In genomic region chr1:110011527-110012041, GRCh38 we compare ENCODE assay signal across 9 cellular contexts. TPM values are rescaled to one million over a fixed set of nuclear protein-coding genes. Genes with fewer than 3 reads are reported as not detected.
DNase-seq lines count a peak whose midpoint lies in the region; ATAC-seq and TF ChIP-seq lines count a peak whose summit lies in the region.
"Had no signal": no experiment of that assay in that cellular context is flagged by ENCODE, and none has a peak within 500 bp of the region (broad histone marks: within the 10 kb centered on the region; RNA-seq: fewer than 3 reads in every experiment).

No MANE protein-coding gene starts in this region.

- no peak overlapping the region for H4K5ac ChIP-seq in IMR-90 (ENCODE audit: low read depth, low read length)

- peaks cover 11% of the 10 kb centered on the region; the same call in 1 of the 2 replicates for H3F3A ChIP-seq in GM23248 (ENCODE audit: insufficient read depth)

- H3K27ac ChIP-seq in GM23248 (no peak overlapping the region), IMR-90 (ENCODE audit: insufficient read depth, low read length) (no peak overlapping the region)

- peaks cover 8% of the 10 kb centered on the region for H3K9me1 ChIP-seq in IMR-90 (ENCODE audit: insufficient read depth, low read length)

- TF ChIP-seq RAD21 in IMR-90 (IDR thresholded peaks at IDR 0.05; ENCODE audit: low read length) = peak; percentile 73

- no peak overlapping the region for H2BK15ac ChIP-seq in IMR-90 (ENCODE audit: low read depth, low read length)

- no peak overlapping the region for H4K8ac ChIP-seq in IMR-90 (ENCODE audit: low read depth in 2 of 2, low read length in 2 of 2)

- H3K9me3 ChIP-seq in GM23248 (ENCODE audit: low read depth) (no peaks in the 10 kb centered on the region), IMR-90 (ENCODE audit: control insufficient read depth, insufficient read depth, low read length) (no peaks in the 10 kb centered on the region)

- H3K14ac ChIP-seq in IMR-90 (replicated peaks; ENCODE audit: low read depth, low read length) = no peak overlapping the region

- no peak overlapping the region for H4K91ac ChIP-seq in IMR-90 (ENCODE audit: insufficient read depth, low read depth, low read length)

- no peak overlapping the region for H3K18ac ChIP-seq in IMR-90 (ENCODE audit: low read depth, low read length)

- no peak overlapping the region for H3K4ac ChIP-seq in IMR-90 (ENCODE audit: low read depth, low read length)

- no peak overlapping the region for H3K23ac ChIP-seq in IMR-90 (ENCODE audit: low read depth, low read length)

- intact Hi-C loops in IMR-90 (cut with micrococcal nuclease) (loop anchor here (1.0 kb wide), 1 partner anchor 234 kb away; no protein-coding TSS in a partner anchor), posterior cingulate gyrus (cut with DNase I) (no loop called here)

- H3K4me1 ChIP-seq in GM23248 (ENCODE audit: insufficient read depth) (no peaks in the 10 kb centered on the region), IMR-90 (ENCODE audit: control insufficient read depth, insufficient read depth, low read length) (peaks cover 7% of the 10 kb centered on the region)

- H3K9me3 Mint-ChIP-seq in T-helper 1 cell treated with Interleukin-12 subunit alpha and Interleukin-12 subunit beta and Interleukin-4 antibody, amounts not matched to agents 30 μg/mL and 1 μg/mL, for 36 hours = no peaks in the 10 kb centered on the region
- H3K9me3 Mint-ChIP-seq in nephron progenitor cell = no peaks in the 10 kb centered on the region

- 77 to 80% methylated on average over 2 of the region's 2 CpGs for WGBS in GM23248 (ENCODE audit: low coverage in 1 of 2, low lambda C conversion rate in 2 of 2, missing lambda C conversion rate in 2 of 2), 2 experiments
- no CpG with 5 or more reads among the region's 2 CpGs for WGBS in IMR-90 (ENCODE audit: extremely low coverage in 2 of 2, insufficient read length in 1 of 2), 2 experiments

- H3K4me3 ChIP-seq in GM23248 = no peak overlapping the region
- H3K4me3 ChIP-seq in IMR-90 (ENCODE audit: insufficient read depth, low read depth, low read length) = no peak overlapping the region
- H3K4me3 ChIP-seq in epithelial cell of proximal tubule (ENCODE audit: low read depth, low read length) = no peak overlapping the region

- H2AK5ac ChIP-seq in IMR-90 (ENCODE audit: low read depth, low read length) = no peak overlapping the region

- peak; percentile 66 for TF ChIP-seq CTCF in IMR-90 (conservative IDR thresholded peaks at IDR 0.05; ENCODE audit: low read depth, low read length)
- peak; percentile 71 for TF ChIP-seq CTCF in epithelial cell of proximal tubule (conservative IDR thresholded peaks at IDR 0.05; ENCODE audit: low read depth, low read length)
- peak; percentile 50 for TF ChIP-seq CTCF in nephron progenitor cell (IDR thresholded peaks at IDR 0.05)

- BruUV-seq in IMR-90 (replicated peaks; lab: Mats Ljungman, UMichigan) = no TSS peak

- H3K27ac Mint-ChIP-seq in T-helper 1 cell treated with Interleukin-12 subunit alpha and Interleukin-12 subunit beta and Interleukin-4 antibody, amounts not matched to agents 30 μg/mL and 1 μg/mL, for 36 hours = peak overlapping the region; percentile 8
- no peak overlapping the region for H3K27ac Mint-ChIP-seq in nephron progenitor cell

- H3K79me2 ChIP-seq in GM23248 (ENCODE audit: insufficient read depth) = peaks cover 57% of the 10 kb centered on the region

- H2AK9ac ChIP-seq in IMR-90 (replicated peaks; ENCODE audit: low read depth, low read length, poor library complexity) = no peak overlapping the region

- H3K9ac ChIP-seq in GM23248 = no peak overlapping the region
- H3K9ac ChIP-seq in IMR-90 (ENCODE audit: low read depth, low read length) = no peak overlapping the region

- peak; percentile 49 for DNase-seq in ACHN
- peak; percentile 14 for DNase-seq in GDM1 (lab: John Stamatoyannopoulos, UW)
- peak; percentile 71 for DNase-seq in GM23248
- peak; percentile 73 for DNase-seq in IMR-90
- DNase-seq in epithelial cell of proximal tubule (ENCODE audit: low read depth) = no peak
- DNase-seq in nephron progenitor cell = peak; percentile 13
- DNase-seq in posterior cingulate gyrus = no peak

- no peak overlapping the region for H3K4me2 ChIP-seq in GM23248 (ENCODE audit: unreplicated experiment)
- no peak overlapping the region for H3K4me2 ChIP-seq in IMR-90 (ENCODE audit: low read depth, low read length)

- CTCF ChIA-PET in IMR-90 (lab: Yijun Ruan, JAX) = interaction anchor here (0.9 to 2.3 kb wide), 7 partner anchors 11 to 372 kb away, joined by 3 to 16 read pairs (median 3); partner anchors contain the start of gene AHCYL1

- peaks cover 71% of the 10 kb centered on the region for H3K36me3 ChIP-seq in GM23248 (ENCODE audit: low read depth)
- peaks cover 39% of the 10 kb centered on the region for H3K36me3 ChIP-seq in IMR-90 (ENCODE audit: control insufficient read depth, insufficient read depth, low read length)

- no peaks in the 10 kb centered on the region for H3K27me3 Mint-ChIP-seq in T-helper 1 cell treated with Interleukin-12 subunit alpha and Interleukin-12 subunit beta and Interleukin-4 antibody, amounts not matched to agents 30 μg/mL and 1 μg/mL, for 36 hours (ENCODE audit: low read depth)
- H3K27me3 Mint-ChIP-seq in nephron progenitor cell (ENCODE audit: low read depth, poor library complexity) = no peaks in the 10 kb centered on the region

- H3K27me3 ChIP-seq in GM23248 (replicated peaks; ENCODE audit: insufficient read depth) (no peaks in the 10 kb centered on the region), IMR-90 (ENCODE audit: control insufficient read depth, insufficient read depth, low read length) (no peaks in the 10 kb centered on the region)

- peaks cover 27 to 46% of the 10 kb centered on the region in 2 experiments for H3K79me1 ChIP-seq in IMR-90 (ENCODE audit: low read depth in 1 of 2, low read length in 2 of 2)

- H2BK20ac ChIP-seq in IMR-90 (ENCODE audit: low read depth, low read length) = no peak overlapping the region

- dilution Hi-C loops in IMR-90 (cut with HindIII; ENCODE audit: low sequenced_read_pairs, unreplicated experiment) = no loop called here

- POLR2A ChIA-PET in IMR-90 (lab: Charles Lee; ENCODE audit: unreplicated experiment) = no interaction called here

- no peaks in the 10 kb centered on the region for H3K9me2 ChIP-seq in GM23248 (ENCODE audit: insufficient read depth)

- peaks cover 12% of the 10 kb centered on the region for H3K4me1 Mint-ChIP-seq in T-helper 1 cell treated with Interleukin-12 subunit alpha and Interleukin-12 subunit beta and Interleukin-4 antibody, amounts not matched to agents 30 μg/mL and 1 μg/mL, for 36 hours (ENCODE audit: low read depth)
- H3K4me1 Mint-ChIP-seq in nephron progenitor cell = peaks cover 23% of the 10 kb centered on the region

- H4K20me1 ChIP-seq in GM23248 (ENCODE audit: insufficient read depth) (no peaks in the 10 kb centered on the region), IMR-90 (ENCODE audit: insufficient read depth, low read length) (peaks cover 15% of the 10 kb centered on the region; the same call in 1 of the 2 replicates)

- no peak for TF ChIP-seq POLR2A in IMR-90 (IDR thresholded peaks at IDR 0.05; ENCODE audit: low read depth, low read length)

- no peak overlapping the region for H2AFZ ChIP-seq in GM23248
- H2AFZ ChIP-seq in IMR-90 (replicated peaks; ENCODE audit: low read length, poor library complexity) = no peak overlapping the region

- in situ Hi-C loops in ACHN (cut with HindIII; ENCODE audit: low pct_ligation_motif_present, low pct_unique_long_range_greater_than_20kb, low sequenced_read_pairs) (no loop called here), GM23248 (cut with MboI) (no loop called here), IMR-90 (cut with MboI; ENCODE audit: low sequenced_read_pairs) (no loop called here)

- no peak overlapping the region for H2BK120ac ChIP-seq in IMR-90 (ENCODE audit: low read depth, low read length)

- H3K4me3 Mint-ChIP-seq in T-helper 1 cell treated with Interleukin-12 subunit alpha and Interleukin-12 subunit beta and Interleukin-4 antibody, amounts not matched to agents 30 μg/mL and 1 μg/mL, for 36 hours = no peak overlapping the region
- no peak overlapping the region for H3K4me3 Mint-ChIP-seq in nephron progenitor cell

- H2BK5ac ChIP-seq in IMR-90 (ENCODE audit: low read depth, low read length, poor library complexity, severe bottlenecking) = no peak overlapping the region

- H3K36me3 Mint-ChIP-seq in T-helper 1 cell treated with Interleukin-12 subunit alpha and Interleukin-12 subunit beta and Interleukin-4 antibody, amounts not matched to agents 30 μg/mL and 1 μg/mL, for 36 hours (ENCODE audit: low read depth) = peaks cover 42% of the 10 kb centered on the region
- H3K36me3 Mint-ChIP-seq in nephron progenitor cell (ENCODE audit: low read depth) = peaks cover 69% of the 10 kb centered on the region

- ATAC-seq in IMR-90 (ENCODE audit: low read depth) = peak; percentile 96

- H3K56ac ChIP-seq in IMR-90 (ENCODE audit: extremely low read depth, insufficient read depth, low read length) = no peak overlapping the region

TF ChIP-seq in IMR-90, 13 proteins besides CTCF, POLR2A, EP300 and RAD21:
- TF ChIP-seq CHD1 (IDR thresholded peaks at IDR 0.05; ENCODE audit: low read depth, low read length) = no peak
- peak; percentile 65 for TF ChIP-seq SMC3 (IDR thresholded peaks at IDR 0.05; ENCODE audit: low read depth, low read length)
TF ChIP-seq in IMR-90: peak in this region for 1.

RNA-seq across cellular contexts. Expression of gene STRIP1, which starts 22.8 kb away (rescaled TPM):
- 41.9 and 49.9 TPM in 2 replicates for total RNA-seq in GM23248 (2014; rRNA removed; shearing (Covaris generic))
- polyA plus RNA-seq in GM23248 (2016; fragmentation: Nextera tagmentation; extraction: Ambion mirVana) = 21.3 and 24.4 TPM in 2 replicates
- total RNA-seq in IMR-90 (2012; rRNA removed) = 31.4 and 33.5 TPM in 2 replicates
- 28.6 and 30.4 TPM in 2 replicates for polyA plus RNA-seq in IMR-90 (2012; rRNA removed)
- 13.7 and 17.1 TPM in 2 replicates for polyA plus RNA-seq in IMR-90 (2012; cell fraction: cytosol; rRNA removed)
- 82.7 and 95.7 TPM in 2 replicates for polyA plus RNA-seq in IMR-90 (2012; cell fraction: nucleus; rRNA removed; ENCODE audit: low replicate concordance)
- total RNA-seq in epithelial cell of proximal tubule = 28.6 and 28.9 TPM in 2 replicates

RNA-seq across cellular contexts. Expression of gene AHCYL1, which starts 27.0 kb away (rescaled TPM):
- total RNA-seq in GM23248 (2014; rRNA removed; shearing (Covaris generic)) = 47.6 and 49.3 TPM in 2 replicates
- polyA plus RNA-seq in GM23248 (2016; fragmentation: Nextera tagmentation; extraction: Ambion mirVana) (71.0 and 72.6 TPM in 2 replicates), IMR-90 (2012; rRNA removed) (63.9 and 75.1 TPM in 2 replicates)
- total RNA-seq in IMR-90 (2012; rRNA removed) (73.9 and 76.0 TPM in 2 replicates), epithelial cell of proximal tubule (46.4 and 54.9 TPM in 2 replicates)
- 25.3 and 33.6 TPM in 2 replicates for polyA plus RNA-seq in IMR-90 (2012; cell fraction: cytosol; rRNA removed)
- polyA plus RNA-seq in IMR-90 (2012; cell fraction: nucleus; rRNA removed; ENCODE audit: low replicate concordance) = 45.6 and 132 TPM in 2 replicates

RNA-seq across cellular contexts. Expression of gene ALX3, which starts 58.9 kb away (rescaled TPM):
- not detected in 2 replicates for total RNA-seq in GM23248 (2014; rRNA removed; shearing (Covaris generic))
- polyA plus RNA-seq in GM23248 (2016; fragmentation: Nextera tagmentation; extraction: Ambion mirVana) (not detected in 2 replicates), IMR-90 (2012; rRNA removed) (not detected in 2 replicates)
- total RNA-seq in IMR-90 (2012; rRNA removed) (not detected in 2 replicates), epithelial cell of proximal tubule (not detected in 2 replicates)
- not detected in 2 replicates for polyA plus RNA-seq in IMR-90 (2012; cell fraction: cytosol; rRNA removed)
- polyA plus RNA-seq in IMR-90 (2012; cell fraction: nucleus; rRNA removed; ENCODE audit: low replicate concordance) = not detected in 2 replicates
- total RNA-seq: T-helper 2 cell treated with Interferon-gamma antibody and Interleukin-4, amounts not matched to agents 100 ng/mL and 5 ng/mL, for 36 hours had no signal

Comparison
In these comparisons a context has a peak if more than half of its experiments do, and no peak if none do; other contexts are left out.
1. DNase-seq: peak in ACHN (single experiment), GDM1 (single experiment), GM23248 (single experiment), IMR-90 (single experiment) and nephron progenitor cell (single experiment); none in epithelial cell of proximal tubule (single experiment) and posterior cingulate gyrus (0 of 10).
2. Peak in every context shown above with its lines, with median percentiles within 50 percentile points of each other: CTCF ChIP-seq.